26 cellular contexts compared by ENCODE assay signal in genomic region chr4:95563638-95564337, GRCh38. TPM values are rescaled to one million over a fixed set of nuclear protein-coding genes. Genes with fewer than 3 reads are reported as not detected.
"Had no signal": no experiment of that assay in that cellular context is flagged by ENCODE, and none has a peak within 500 bp of the region (broad histone marks: within the 10 kb centered on the region; RNA-seq: fewer than 3 reads in every experiment).

No MANE protein-coding gene starts in this region.

- H3K27ac ChIP-seq: breast epithelium, colonic mucosa, Peyer's patch, SJSA1 had no signal

- H3K9me3 ChIP-seq: breast epithelium, colonic mucosa, Peyer's patch, SJSA1 had no signal

- H3K4me1 ChIP-seq: breast epithelium, colonic mucosa, Peyer's patch, SJSA1 had no signal

- FAIRE-seq: TTC549 had no signal

- H3K27me3 ChIP-seq: breast epithelium, colonic mucosa, Peyer's patch, SJSA1 had no signal

- H3K36me3 ChIP-seq: breast epithelium, colonic mucosa, Peyer's patch, SJSA1 had no signal

- ATAC-seq: activated CD4-positive, alpha-beta T cell treated with anti-CD3 and anti-CD28 coated beads for 36 hours; activated T-cell treated with anti-CD3 and anti-CD28 coated beads, Interleukin-2, amount 50 U/mL, for 72 hours; T-cell had no signal

- DNase-seq: activated CD4-positive, alpha-beta memory T cell treated with anti-CD3 and anti-CD28 coated beads, Interleukin-2, amount 10 ng/mL, durations not matched to agents 7 days and 5 days; activated CD4-positive, alpha-beta T cell treated with anti-CD3 and anti-CD28 coated beads for 36 hours; activated CD4-positive, alpha-beta T cell treated with anti-CD3 and anti-CD28 coated beads, Interleukin-2, amount 50 U/mL, for 1 hour; activated CD8-positive, alpha-beta memory T cell treated with anti-CD3 and anti-CD28 coated beads, Interleukin-2, amount 50 U/mL, for 4 hours; activated T-cell treated with anti-CD3 and anti-CD28 coated beads, Interleukin-2, amount 50 U/mL, for 72 hours; aorta; caudate nucleus; colonic mucosa; NCI-H1092; NCI-H1417 treated with DMSO at 0.1 percent for 48 hours; NCI-H1694; NCI-H2029; NCI-H2107; NCI-H2171 treated with DMSO at 0.1 percent for 48 hours; NCI-H226; NCI-H526; NCI-H774; Peyer's patch; SHP77; T-cell; T-helper 2 cell; T1000 had no signal

- H3K4me3 ChIP-seq: breast epithelium, colonic mucosa, Peyer's patch, SJSA1 had no signal

RNA-seq across cellular contexts. Expression of gene UNC5C, which starts 15.0 kb away (rescaled TPM):
- total RNA-seq: activated CD4-positive, alpha-beta memory T cell treated with anti-CD3 and anti-CD28 coated beads, Interleukin-2, amount 10 ng/mL, durations not matched to agents 7 days and 5 days; MCF 10A; T-cell had no signal
